ENCODE assay signal across 14 cellular contexts in genomic region chr15:26095710-26096330, GRCh38.
DNase-seq lines count a peak whose midpoint lies in the region; ATAC-seq, FAIRE-seq and TF ChIP-seq lines count a peak whose summit lies in the region.
"Had no signal": no experiment of that assay in that cellular context is flagged by ENCODE, and none has a peak within 500 bp of the region (broad histone marks: within the 10 kb centered on the region; RNA-seq: fewer than 3 reads in every experiment).

No MANE protein-coding gene starts in this region.

- H3K9me3 ChIP-seq in BE2C (no peaks in the 10 kb centered on the region), endodermal cell (ENCODE audit: control insufficient read depth, low read length) (no peaks in the 10 kb centered on the region), neural progenitor cell (ENCODE audit: low read depth) (no peaks in the 10 kb centered on the region)
- H3K9me3 ChIP-seq: vagina had no signal

- H3K36me3 Mint-ChIP-seq in HFFc6 (ENCODE audit: low read depth): no peaks in the 10 kb centered on the region
- H3K36me3 Mint-ChIP-seq in endodermal cell (ENCODE audit: low read depth): no peaks in the 10 kb centered on the region
- H3K36me3 Mint-ChIP-seq in neural progenitor cell: no peaks in the 10 kb centered on the region

- H3K4me1 ChIP-seq in BE2C: no peaks in the 10 kb centered on the region
- H3K4me1 ChIP-seq in endodermal cell (ENCODE audit: control insufficient read depth, insufficient read depth, low read length): peaks cover 9% of the 10 kb centered on the region
- H3K4me1 ChIP-seq in neural progenitor cell: no peaks in the 10 kb centered on the region
- H3K4me1 ChIP-seq: vagina had no signal

- no peak for ATAC-seq in left colon

- H3K27ac Mint-ChIP-seq in HFFc6 (no peak overlapping the region), endodermal cell (no peak overlapping the region), neural progenitor cell (no peak overlapping the region)
- H3K27ac Mint-ChIP-seq: activated T-cell treated with anti-CD3 and anti-CD28 coated beads, Interleukin-2, amount 50 U/mL, for 24 hours had no signal

- H3K4me1 Mint-ChIP-seq in HFFc6 (ENCODE audit: low read depth) (peaks cover 18% of the 10 kb centered on the region), endodermal cell (peaks cover 46% of the 10 kb centered on the region), neural progenitor cell (peaks cover 3% of the 10 kb centered on the region)

- intact Hi-C loops in left colon (cut with DNase I, micrococcal nuclease): no loop called here

- H2AFZ ChIP-seq in neural progenitor cell (replicated peaks): peak overlapping the region; percentile 69

- no peak overlapping the region for H3K27ac ChIP-seq in endodermal cell (ENCODE audit: low read depth, low read length)
- no peak overlapping the region for H3K27ac ChIP-seq in neural progenitor cell
- H3K27ac ChIP-seq: coronary artery, vagina had no signal

- no peaks in the 10 kb centered on the region for H3K79me2 ChIP-seq in neural progenitor cell (ENCODE audit: low read depth)

- H3K4me3 Mint-ChIP-seq in HFFc6 (peak overlapping the region; percentile 71; the same call in 1 of the 2 replicates), endodermal cell (no peak overlapping the region), neural progenitor cell (no peak overlapping the region)
- H3K4me3 Mint-ChIP-seq: activated T-cell treated with anti-CD3 and anti-CD28 coated beads, Interleukin-2, amount 50 U/mL, for 24 hours had no signal

- H3K4me2 ChIP-seq in neural progenitor cell: peak overlapping the region; percentile 22

- H3K36me3 ChIP-seq in BE2C (no peaks in the 10 kb centered on the region), endodermal cell (ENCODE audit: control insufficient read depth, insufficient read depth, low read length) (no peaks in the 10 kb centered on the region), neural progenitor cell (no peaks in the 10 kb centered on the region)
- H3K36me3 ChIP-seq: vagina had no signal

- DNase-seq in BE2C (peak; percentile 44), HFFc6 (no peak), endodermal cell (peak; percentile 86), neural progenitor cell (ENCODE audit: low spot score) (peak; percentile 69), left colon (no peak), NCI-H226 (no peak), HTR-8/SVneo (ENCODE audit: insufficient read length, low spot score) (no peak)
- DNase-seq in stimulated activated naive CD4-positive, alpha-beta T cell (lab: John Stamatoyannopoulos, UW): no peak
- DNase-seq: activated T-cell treated with anti-CD3 and anti-CD28 coated beads, Interleukin-2, amount 50 U/mL, for 24 hours; midbrain; MV-4-11; NCI-H2171 had no signal

- no peaks in the 10 kb centered on the region for H3F3A ChIP-seq in neural progenitor cell (ENCODE audit: low read depth)

- H3K4me3 ChIP-seq in BE2C (ENCODE audit: low read depth, low read length) (no peak overlapping the region), endodermal cell (ENCODE audit: low read length) (no peak overlapping the region), neural progenitor cell (no peak overlapping the region)
- H3K4me3 ChIP-seq: coronary artery, vagina had no signal

- H3K27me3 Mint-ChIP-seq in HFFc6 (ENCODE audit: insufficient read depth) (peaks cover 2% of the 10 kb centered on the region; the same call in 1 of the 2 replicates), endodermal cell (ENCODE audit: insufficient read depth) (no peaks in the 10 kb centered on the region), neural progenitor cell (ENCODE audit: insufficient read depth, low read depth) (peaks cover 2% of the 10 kb centered on the region)

- H3K27me3 ChIP-seq in BE2C (no peaks in the 10 kb centered on the region), endodermal cell (ENCODE audit: control insufficient read depth, insufficient read depth, low read length, poor library complexity, severe bottlenecking) (no peaks in the 10 kb centered on the region), neural progenitor cell (peaks cover 3% of the 10 kb centered on the region)
- H3K27me3 ChIP-seq: vagina had no signal

- WGBS in endodermal cell (ENCODE audit: insufficient coverage in 1 of 2, insufficient read length in 1 of 2), 2 experiments: 81 to 90% methylated on average over 22 to 24 of the region's 24 CpGs

- no peak for FAIRE-seq in HTR-8/SVneo (lab: Jason Lieb, UNC)

- H3K9me3 Mint-ChIP-seq in HFFc6 (no peaks in the 10 kb centered on the region), endodermal cell (no peaks in the 10 kb centered on the region), neural progenitor cell (peaks cover 5% of the 10 kb centered on the region)
- H3K9me3 Mint-ChIP-seq: activated T-cell treated with anti-CD3 and anti-CD28 coated beads, Interleukin-2, amount 50 U/mL, for 24 hours had no signal

- H3K9ac ChIP-seq in endodermal cell (ENCODE audit: extremely low read depth, low read length, poor library complexity, severe bottlenecking) (no peak overlapping the region), neural progenitor cell (no peak overlapping the region)

- no peaks in the 10 kb centered on the region for H4K20me1 ChIP-seq in neural progenitor cell (ENCODE audit: low read depth)

- TF ChIP-seq CTCF in BE2C (IDR thresholded peaks at IDR 0.05; ENCODE audit: low read depth, low read length): peak; percentile 67
- peak; percentile 76 for TF ChIP-seq CTCF in HFFc6 (IDR thresholded peaks at IDR 0.05)
- TF ChIP-seq CTCF in endodermal cell (conservative IDR thresholded peaks at IDR 0.05): peak; percentile 84
- peak; percentile 68 for TF ChIP-seq CTCF in neural progenitor cell (IDR thresholded peaks at IDR 0.05)

Comparison
In these comparisons a context has a peak if more than half of its experiments do, and no peak if none do; other contexts are left out.
1. DNase-seq: peak in BE2C (single experiment), endodermal cell (single experiment) and neural progenitor cell (single experiment); none in HFFc6 (single experiment), left colon (0 of 2), NCI-H226 (single experiment), stimulated activated naive CD4-positive, alpha-beta T cell (0 of 6) and HTR-8/SVneo (single experiment).
2. Peak in every context shown above with its lines, with median percentiles within 50 percentile points of each other: CTCF ChIP-seq.